In genomic region chrX:154748712-154749339, GRCh38 we compare ENCODE assay signal across 8 cellular contexts.
DNase-seq lines count a peak whose midpoint lies in the region; ATAC-seq and TF ChIP-seq lines count a peak whose summit lies in the region.

No MANE protein-coding gene starts in this region.

- no peak for TF ChIP-seq CTCF in GM20000 (IDR thresholded peaks at IDR 0.05; ENCODE audit: extremely low read depth, missing control alignments)

- H3K4me1 Mint-ChIP-seq in central memory CD8-positive, alpha-beta T cell = peaks cover 24% of the 10 kb centered on the region

- peak overlapping the region; percentile 83 for H3K4me3 Mint-ChIP-seq in central memory CD8-positive, alpha-beta T cell

- H3K27me3 Mint-ChIP-seq in central memory CD8-positive, alpha-beta T cell = no peaks in the 10 kb centered on the region

- peak overlapping the region; percentile 32 for H3K27ac Mint-ChIP-seq in central memory CD8-positive, alpha-beta T cell (ENCODE audit: low read depth)

- peak; percentile 58 for ATAC-seq in central memory CD8-positive, alpha-beta T cell (replicated peaks; ENCODE audit: extremely low read depth, poor library complexity, severe bottlenecking)
- ATAC-seq in HG03565 (IDR thresholded peaks at IDR 0.05; ENCODE audit: unreplicated experiment) = no peak

- DNase-seq in DMS114 treated with DMSO at 0.1 percent for 48 hours (lab: John Stamatoyannopoulos, UW; ENCODE audit: unreplicated experiment) (peak; percentile 8), GM20000 (ENCODE audit: low spot score) (peak; percentile 43), NCI-H1092 (lab: John Stamatoyannopoulos, UW) (peak; percentile 65), T-helper 2 cell (peak in 3 of 5 experiments; percentile 16 to 67 (median 54)), kidney tubule cell (ENCODE audit: low spot score) (peak; percentile 61), superior temporal gyrus (ENCODE audit: extremely low spot score) (peak; percentile 85)
- DNase-seq in central memory CD8-positive, alpha-beta T cell (ENCODE audit: low spot score in 2 of 2) = peak; percentile 15 to 51

- H3K9me3 Mint-ChIP-seq in central memory CD8-positive, alpha-beta T cell = no peaks in the 10 kb centered on the region

- H3K36me3 Mint-ChIP-seq in central memory CD8-positive, alpha-beta T cell (ENCODE audit: insufficient read depth) = peaks cover 2% of the 10 kb centered on the region

Comparison
In these comparisons a context has a peak if more than half of its experiments do, and no peak if none do; other contexts are left out.
1. DNase-seq: peak in every context shown above with its lines; median percentile 85 in superior temporal gyrus; 65 in NCI-H1092; 61 in kidney tubule cell; 54 in T-helper 2 cell; 43 in GM20000; 33 in central memory CD8-positive, alpha-beta T cell; 8 in DMS114 treated with DMSO at 0.1 percent for 48 hours.